22 cellular contexts compared by ENCODE assay signal in the genomic region with DNA sequence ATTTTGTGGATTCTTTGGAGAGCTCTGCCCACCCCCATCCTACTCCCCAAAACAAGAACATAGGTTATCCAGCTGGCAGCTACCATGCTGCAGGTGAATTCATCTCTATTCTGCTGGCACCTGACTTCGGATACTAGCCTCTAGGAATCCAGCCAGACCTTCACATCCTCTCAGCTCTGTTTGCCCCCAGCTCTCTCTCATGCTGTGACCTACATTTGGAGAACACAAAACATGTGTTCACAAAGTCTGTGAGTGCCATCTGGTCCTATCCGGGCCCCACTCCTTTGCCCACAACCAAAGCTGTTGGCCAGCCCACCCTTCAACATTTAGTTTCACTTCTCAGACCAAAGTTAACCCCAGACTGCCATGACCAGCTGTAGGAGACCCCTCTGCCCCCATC.
DNase-seq lines count a peak whose midpoint lies in the region; ATAC-seq and TF ChIP-seq lines count a peak whose summit lies in the region.
"Had no signal": no experiment of that assay in that cellular context is flagged by ENCODE, and none has a peak within 500 bp of the region (broad histone marks: within the 10 kb centered on the region; RNA-seq: fewer than 3 reads in every experiment).

No MANE protein-coding gene starts in this region.

- H3K79me2 ChIP-seq in DOHH2 (ENCODE audit: control insufficient read depth, low read length) = no peaks in the 10 kb centered on the region
- H3K79me2 ChIP-seq: parathyroid adenoma had no signal

- H3K36me3 ChIP-seq in DOHH2 (ENCODE audit: control insufficient read depth, low read length) (no peaks in the 10 kb centered on the region), gastrocnemius medialis (no peaks in the 10 kb centered on the region)
- H3K36me3 ChIP-seq: stomach, upper lobe of right lung, WERI-Rb-1 had no signal

- TF ChIP-seq POLR2A in gastrocnemius medialis (IDR thresholded peaks at IDR 0.05) = no peak

- H3K4me3 ChIP-seq in DOHH2 (ENCODE audit: low read length) (peak overlapping the region; percentile 66), gastrocnemius medialis (no peak overlapping the region)
- H3K4me3 ChIP-seq: stomach, upper lobe of right lung had no signal

- in situ Hi-C loops in gastrocnemius medialis (cut with MboI; ENCODE audit: low sequenced_read_pairs in 4 of 4) = no loop called here

- no peaks in the 10 kb centered on the region for H3K9me3 Mint-ChIP-seq in activated T-cell treated with anti-CD3 and anti-CD28 coated beads, Interleukin-2, amount 50 U/mL, for 4 hours
- H3K9me3 Mint-ChIP-seq: activated naive CD4-positive, alpha-beta T cell treated with anti-CD3 and anti-CD28 coated beads, Interleukin-2, amount 50 U/mL, for 72 hours; H9; natural killer cell treated with Interleukin-12 subunit alpha and Interleukin-12 subunit beta and Interleukin-15 and Interleukin-18, amount 100 ng/mL, for 72 hours had no signal

- H3F3A ChIP-seq in DOHH2 (ENCODE audit: control insufficient read depth, insufficient read depth) = peaks cover 19% of the 10 kb centered on the region

- intact Hi-C loops in gastrocnemius medialis (cut with DNase I; ENCODE audit: low total_unique reads) = no loop called here

- H3K27ac ChIP-seq in DOHH2 (ENCODE audit: low read depth, low read length) (peak overlapping the region; percentile 94), gastrocnemius medialis (no peak overlapping the region)
- H3K27ac ChIP-seq: parathyroid adenoma, stomach, upper lobe of right lung, WERI-Rb-1 had no signal

- H3K9me3 ChIP-seq in DOHH2 (ENCODE audit: control insufficient read depth, insufficient read depth, low read length) (no peaks in the 10 kb centered on the region), gastrocnemius medialis (no peaks in the 10 kb centered on the region)
- H3K9me3 ChIP-seq: stomach, upper lobe of right lung had no signal

- H3K4me1 Mint-ChIP-seq in activated T-cell treated with anti-CD3 and anti-CD28 coated beads, Interleukin-2, amount 50 U/mL, for 4 hours (ENCODE audit: low read depth) = no peaks in the 10 kb centered on the region

- H3K27me3 ChIP-seq in DOHH2 (ENCODE audit: control insufficient read depth, low read length) (no peaks in the 10 kb centered on the region), gastrocnemius medialis (no peaks in the 10 kb centered on the region)
- H3K27me3 ChIP-seq: stomach, upper lobe of right lung had no signal

- H4K20me1 ChIP-seq in DOHH2 (ENCODE audit: control insufficient read depth, insufficient read depth, low read depth, low read length) = no peaks in the 10 kb centered on the region

- TF ChIP-seq CTCF in DOHH2 (IDR thresholded peaks at IDR 0.05; ENCODE audit: low read depth, low read length, poor library complexity, severe bottlenecking) = no peak
- no peak for TF ChIP-seq CTCF in gastrocnemius medialis (IDR thresholded peaks at IDR 0.05 in 4 of 5, conservative IDR thresholded peaks at IDR 0.05 in 1 of 5)

- peak; percentile 37 for ATAC-seq in GM19351 (IDR thresholded peaks at IDR 0.05; ENCODE audit: unreplicated experiment)
- peak; percentile 14 for ATAC-seq in HG03342 (IDR thresholded peaks at IDR 0.05; ENCODE audit: unreplicated experiment)
- ATAC-seq in activated T-cell treated with anti-CD3 and anti-CD28 coated beads, Interleukin-2, amount 50 U/mL, for 4 hours = no peak
- no peak for ATAC-seq in gastrocnemius medialis
- ATAC-seq: activated naive CD4-positive, alpha-beta T cell treated with anti-CD3 and anti-CD28 coated beads, Interleukin-2, amount 50 U/mL, for 72 hours; upper lobe of right lung had no signal

- no peak overlapping the region for H3K4me3 Mint-ChIP-seq in activated T-cell treated with anti-CD3 and anti-CD28 coated beads, Interleukin-2, amount 50 U/mL, for 4 hours
- H3K4me3 Mint-ChIP-seq: activated CD4-positive, alpha-beta memory T cell treated with anti-CD3 and anti-CD28 coated beads, Interleukin-2, amount 10 ng/mL, durations not matched to agents 7 days and 5 days; H9; natural killer cell treated with Interleukin-12 subunit alpha and Interleukin-12 subunit beta and Interleukin-15 and Interleukin-18, amount 100 ng/mL, for 72 hours; T-helper 1 cell treated with Interleukin-12 subunit alpha and Interleukin-12 subunit beta and Interleukin-4 antibody, amounts not matched to agents 30 μg/mL and 1 μg/mL, for 36 hours had no signal

- no peaks in the 10 kb centered on the region for H3K9me2 ChIP-seq in DOHH2 (replicated peaks; ENCODE audit: control insufficient read depth, low read length)

- H3K4me2 ChIP-seq in DOHH2 (ENCODE audit: low read length) = peak overlapping the region; percentile 95

- H3K4me1 ChIP-seq in DOHH2 (ENCODE audit: control insufficient read depth, low read length) = peaks cover 98% of the 10 kb centered on the region
- H3K4me1 ChIP-seq in gastrocnemius medialis = no peaks in the 10 kb centered on the region
- H3K4me1 ChIP-seq: parathyroid adenoma, stomach had no signal

- no peaks in the 10 kb centered on the region for H3K27me3 Mint-ChIP-seq in activated T-cell treated with anti-CD3 and anti-CD28 coated beads, Interleukin-2, amount 50 U/mL, for 4 hours (ENCODE audit: low read depth)
- H3K27me3 Mint-ChIP-seq: natural killer cell treated with Interleukin-12 subunit alpha and Interleukin-12 subunit beta and Interleukin-15 and Interleukin-18, amount 100 ng/mL, for 72 hours had no signal

- peak; percentile 91 for DNase-seq in cerebellar cortex (ENCODE audit: low spot score)
- no peak for DNase-seq in inferior parietal cortex (ENCODE audit: extremely low spot score)
- DNase-seq in activated T-cell treated with anti-CD3 and anti-CD28 coated beads, Interleukin-2, amount 50 U/mL, for 4 hours = no peak
- no peak for DNase-seq in activated CD4-positive, CD25-positive, alpha-beta regulatory T cell treated with anti-CD3 and anti-CD28 coated beads, Interleukin-2, amount 50 U/mL, for 72 hours
- DNase-seq in gastrocnemius medialis = no peak
- DNase-seq: activated CD4-positive, alpha-beta memory T cell treated with anti-CD3 and anti-CD28 coated beads, Interleukin-2, amount 10 ng/mL, durations not matched to agents 7 days and 5 days; activated T-cell treated with anti-CD3 and anti-CD28 coated beads, Interleukin-2, amount 50 U/mL, for 1 hour; H9; hippocampal formation; NCI-H1930; NCI-H446; stimulated activated CD4-positive, alpha-beta T cell treated with anti-CD3 and anti-CD28 coated beads, Interleukin-1b, Interleukin-23, amount 100 ng/mL, for 48 hours; stomach; upper lobe of right lung; WERI-Rb-1 had no signal

- no peaks in the 10 kb centered on the region for H3K36me3 Mint-ChIP-seq in activated T-cell treated with anti-CD3 and anti-CD28 coated beads, Interleukin-2, amount 50 U/mL, for 4 hours (ENCODE audit: insufficient read depth)
- H3K36me3 Mint-ChIP-seq: activated naive CD4-positive, alpha-beta T cell treated with anti-CD3 and anti-CD28 coated beads, Interleukin-2, amount 50 U/mL, for 72 hours; natural killer cell treated with Interleukin-12 subunit alpha and Interleukin-12 subunit beta and Interleukin-15 and Interleukin-18, amount 100 ng/mL, for 72 hours had no signal

Comparison
In these comparisons a context has a peak if more than half of its experiments do, and no peak if none do; other contexts are left out.
1. ATAC-seq: peak in GM19351 (single experiment) and HG03342 (single experiment); none in activated T-cell treated with anti-CD3 and anti-CD28 coated beads, Interleukin-2, amount 50 U/mL, for 4 hours (0 of 2) and gastrocnemius medialis (0 of 2).